1 cellular context compared by ENCODE assay signal in the genomic region with DNA sequence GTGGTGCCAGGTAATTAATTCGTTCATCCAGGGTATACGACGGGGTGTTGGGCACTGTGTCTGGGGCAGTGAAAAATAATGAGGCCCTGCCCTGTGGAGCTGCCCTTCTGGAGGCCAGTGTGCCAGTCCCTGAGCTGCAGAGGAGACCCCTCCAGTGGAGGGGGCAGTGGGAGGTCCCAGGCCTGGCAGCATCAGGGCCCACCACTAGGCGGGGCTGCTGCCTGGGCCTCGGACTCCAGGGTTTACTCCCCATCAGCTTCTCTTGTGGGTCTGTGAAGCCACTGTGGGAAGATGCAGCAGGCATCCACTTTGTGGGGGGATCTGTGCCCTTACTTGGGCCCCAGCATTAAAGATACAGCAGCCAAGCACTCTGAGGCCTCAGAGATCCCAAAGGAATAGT.
TF ChIP-seq lines count a peak whose summit lies in the region.

No MANE protein-coding gene starts in this region.

TF ChIP-seq in SK-N-SH treated with all-trans-retinoic acid at 6 μM for 48 hours, 23 proteins besides CTCF, POLR2A, EP300 and RAD21 (continued from another document):
- TF ChIP-seq, protein P1, sequence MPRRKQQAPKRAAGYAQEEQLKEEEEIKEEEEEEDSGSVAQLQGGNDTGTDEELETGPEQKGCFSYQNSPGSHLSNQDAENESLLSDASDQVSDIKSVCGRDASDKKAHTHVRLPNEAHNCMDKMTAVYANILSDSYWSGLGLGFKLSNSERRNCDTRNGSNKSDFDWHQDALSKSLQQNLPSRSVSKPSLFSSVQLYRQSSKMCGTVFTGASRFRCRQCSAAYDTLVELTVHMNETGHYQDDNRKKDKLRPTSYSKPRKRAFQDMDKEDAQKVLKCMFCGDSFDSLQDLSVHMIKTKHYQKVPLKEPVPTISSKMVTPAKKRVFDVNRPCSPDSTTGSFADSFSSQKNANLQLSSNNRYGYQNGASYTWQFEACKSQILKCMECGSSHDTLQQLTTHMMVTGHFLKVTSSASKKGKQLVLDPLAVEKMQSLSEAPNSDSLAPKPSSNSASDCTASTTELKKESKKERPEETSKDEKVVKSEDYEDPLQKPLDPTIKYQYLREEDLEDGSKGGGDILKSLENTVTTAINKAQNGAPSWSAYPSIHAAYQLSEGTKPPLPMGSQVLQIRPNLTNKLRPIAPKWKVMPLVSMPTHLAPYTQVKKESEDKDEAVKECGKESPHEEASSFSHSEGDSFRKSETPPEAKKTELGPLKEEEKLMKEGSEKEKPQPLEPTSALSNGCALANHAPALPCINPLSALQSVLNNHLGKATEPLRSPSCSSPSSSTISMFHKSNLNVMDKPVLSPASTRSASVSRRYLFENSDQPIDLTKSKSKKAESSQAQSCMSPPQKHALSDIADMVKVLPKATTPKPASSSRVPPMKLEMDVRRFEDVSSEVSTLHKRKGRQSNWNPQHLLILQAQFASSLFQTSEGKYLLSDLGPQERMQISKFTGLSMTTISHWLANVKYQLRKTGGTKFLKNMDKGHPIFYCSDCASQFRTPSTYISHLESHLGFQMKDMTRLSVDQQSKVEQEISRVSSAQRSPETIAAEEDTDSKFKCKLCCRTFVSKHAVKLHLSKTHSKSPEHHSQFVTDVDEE (CRISPR knock-in tag; IDR thresholded peaks at IDR 0.05), result no peak
- no peak for TF ChIP-seq SNAI2 (CRISPR knock-in tag; IDR thresholded peaks at IDR 0.05)
